In the genomic region with DNA sequence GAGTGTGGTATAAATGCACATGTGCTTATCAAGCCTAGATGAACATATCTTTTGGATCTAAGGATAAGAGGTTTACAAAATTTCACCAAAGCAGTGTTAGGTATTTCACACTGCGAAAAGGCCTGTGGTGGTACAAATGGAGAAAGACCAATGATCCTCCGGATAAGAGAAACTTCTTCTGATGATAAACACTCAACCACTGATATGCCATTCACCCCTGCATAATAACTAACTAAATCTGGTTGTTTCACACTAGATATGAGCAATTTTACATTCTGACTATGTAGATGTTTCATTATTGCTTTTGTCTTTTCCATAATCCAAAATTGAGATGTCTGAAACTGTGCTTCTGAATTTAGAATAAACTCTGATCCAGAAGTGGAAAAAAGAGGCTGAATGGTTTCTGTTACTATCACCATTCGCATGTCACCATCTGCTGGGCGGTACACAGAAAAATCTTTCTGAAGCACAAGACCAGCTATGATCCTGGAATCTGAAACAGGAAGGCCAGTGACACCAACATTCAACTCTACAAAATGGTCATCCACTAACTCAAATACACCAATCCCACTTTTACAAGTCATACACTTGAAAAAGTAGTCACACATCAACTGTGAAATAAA, we compare ENCODE assay signal across 8 cellular contexts. TPM values are rescaled to one million over a fixed set of nuclear protein-coding genes. Genes with fewer than 3 reads are reported as not detected.
DNase-seq lines count a peak whose midpoint lies in the region; ATAC-seq and TF ChIP-seq lines count a peak whose summit lies in the region.

No MANE protein-coding gene starts in this region.

- H3K4me3 ChIP-seq in left ventricle myocardium inferior (peak overlapping the region; percentile 86), skin epidermis (peak overlapping the region in 4 of 7 experiments; percentile 72 to 89 (median 81))

- H3K27ac ChIP-seq in H9 (ENCODE audit: insufficient read length, low read depth, low read length), result no peak overlapping the region
- H3K27ac ChIP-seq in left ventricle myocardium inferior (replicated peaks), result peak overlapping the region; percentile 92
- H3K27ac ChIP-seq in skin epidermis, result peak overlapping the region in 4 of 21 experiments; percentile 84 to 93 (median 92)

- no peaks in the 10 kb centered on the region for H3K79me1 ChIP-seq in H9 (ENCODE audit: insufficient read depth, low read depth, low read length, poor library complexity, severe bottlenecking)

- no peak overlapping the region for H3K27ac Mint-ChIP-seq in H9
- H3K27ac Mint-ChIP-seq in activated naive CD8-positive, alpha-beta T cell treated with anti-CD3 and anti-CD28 coated beads, Interleukin-2, amount 10 ng/mL, durations not matched to agents 7 days and 5 days, result no peak overlapping the region

- H3K27me3 ChIP-seq in H9 (ENCODE audit: insufficient read depth, low read length) (no peaks in the 10 kb centered on the region), left ventricle myocardium inferior (ENCODE audit: low read depth) (no peaks in the 10 kb centered on the region)

- no peak overlapping the region for H4K8ac ChIP-seq in H9 (replicated peaks; ENCODE audit: insufficient read length, low read depth, low read length)

- H3K18ac ChIP-seq in H9 (ENCODE audit: insufficient read length, low read depth, low read length), result no peak overlapping the region

- WGBS in H9 (ENCODE audit: extremely low coverage, insufficient read length, low lambda C conversion rate), result no CpG with 5 or more reads among the region's 4 CpGs

- POLR2A ChIA-PET in activated naive CD8-positive, alpha-beta T cell treated with anti-CD3 and anti-CD28 coated beads, Interleukin-2, amount 10 ng/mL, durations not matched to agents 7 days and 5 days (lab: Charles Lee), result interaction anchor here (2.5 kb wide), 2 partner anchors 213 to 263 kb away, joined by 13 to 14 read pairs; a partner anchor contains a TSS

- peaks cover 4% of the 10 kb centered on the region; the same call in 1 of the 2 replicates for H3K4me1 ChIP-seq in H9 (ENCODE audit: insufficient read depth, low read length)
- H3K4me1 ChIP-seq in left ventricle myocardium inferior, result peaks cover 55% of the 10 kb centered on the region

- no peak overlapping the region for H3K56ac ChIP-seq in H9 (ENCODE audit: insufficient read length, low read depth, low read length)

- H3K4ac ChIP-seq in H9 (ENCODE audit: low read depth, low read length), result no peak overlapping the region

- H3T11ph ChIP-seq in H9 (ENCODE audit: low read length), result no peak overlapping the region

- no peak overlapping the region for H2BK15ac ChIP-seq in H9 (ENCODE audit: low read depth, low read length)

- H3K4me1 Mint-ChIP-seq in H9, result peaks cover 15 to 19% of the 10 kb centered on the region in 2 experiments
- H3K4me1 Mint-ChIP-seq in activated naive CD8-positive, alpha-beta T cell treated with anti-CD3 and anti-CD28 coated beads, Interleukin-2, amount 10 ng/mL, durations not matched to agents 7 days and 5 days, result peaks cover 14% of the 10 kb centered on the region

- no peak overlapping the region for H2AFZ ChIP-seq in H9 (ENCODE audit: low read length)

- peaks cover 3% of the 10 kb centered on the region for H3K23me2 ChIP-seq in H9 (ENCODE audit: insufficient read length, low read depth, low read length, poor library complexity, severe bottlenecking)

- peaks cover 4% of the 10 kb centered on the region; the same call in 1 of the 2 replicates for H3K79me2 ChIP-seq in H9 (ENCODE audit: insufficient read depth, low read length)

- TF ChIP-seq CTCF in H9 (conservative IDR thresholded peaks at IDR 0.05) (peak; percentile 32; the same call in 2 of the 3 replicates), left ventricle myocardium inferior (IDR thresholded peaks at IDR 0.05; ENCODE audit: borderline replicate concordance) (peak; percentile 44)

- H4K20me1 ChIP-seq in H9 (ENCODE audit: control insufficient read depth, insufficient read depth, insufficient read length), result no peaks in the 10 kb centered on the region

- no peak overlapping the region for H2BK12ac ChIP-seq in H9 (ENCODE audit: insufficient read length, low read depth, low read length)

- H3K14ac ChIP-seq in H9 (ENCODE audit: insufficient read depth, low read length), result no peak overlapping the region

- intact Hi-C loops in left ventricle myocardium inferior (cut with micrococcal nuclease), result loop anchor here (10.0 kb wide), 1 partner anchor 262 kb away; a partner anchor contains a TSS

- no peak for ATAC-seq in activated naive CD8-positive, alpha-beta T cell treated with anti-CD3 and anti-CD28 coated beads, Interleukin-2, amount 10 ng/mL, durations not matched to agents 7 days and 5 days (ENCODE audit: low read depth)
- ATAC-seq in GM21515 (IDR thresholded peaks at IDR 0.05; ENCODE audit: unreplicated experiment), result no peak

- H2AK5ac ChIP-seq in H9 (ENCODE audit: insufficient read length, low read length), result no peak overlapping the region

- H2BK5ac ChIP-seq in H9 (ENCODE audit: insufficient read length, low read length), result no peak overlapping the region

- no peaks in the 10 kb centered on the region; a peak in 1 of 7 replicates for H3K36me3 Mint-ChIP-seq in H9 (ENCODE audit: insufficient read depth in 1 of 3, low read depth in 3 of 3)
- H3K36me3 Mint-ChIP-seq in activated naive CD8-positive, alpha-beta T cell treated with anti-CD3 and anti-CD28 coated beads, Interleukin-2, amount 10 ng/mL, durations not matched to agents 7 days and 5 days, result peaks cover 1% of the 10 kb centered on the region

- H4K5ac ChIP-seq in H9 (ENCODE audit: insufficient read length, low read depth, low read length), result no peak overlapping the region

- H3K9me3 ChIP-seq in H9 (ENCODE audit: control insufficient read depth, low read depth, low read length), result no peaks in the 10 kb centered on the region
- no peaks in the 10 kb centered on the region for H3K9me3 ChIP-seq in left ventricle myocardium inferior (replicated peaks)

- no peak overlapping the region for H2BK120ac ChIP-seq in H9 (ENCODE audit: low read depth, low read length, poor library complexity, severe bottlenecking)

- peak; percentile 32 for DNase-seq in NCI-H510A treated with DMSO at 0.1 percent for 48 hours (lab: John Stamatoyannopoulos, UW)
- no peak for DNase-seq in NCI-H510A (lab: John Stamatoyannopoulos, UW)
- DNase-seq in H9, result no peak
- DNase-seq in NCI-H446 treated with DMSO at 0.1 percent for 48 hours (lab: John Stamatoyannopoulos, UW), result peak; percentile 43
- DNase-seq in activated naive CD8-positive, alpha-beta T cell treated with anti-CD3 and anti-CD28 coated beads, Interleukin-2, amount 10 ng/mL, durations not matched to agents 7 days and 5 days, result no peak
- DNase-seq in left ventricle myocardium inferior, result no peak

- no peaks in the 10 kb centered on the region for H3K9me3 Mint-ChIP-seq in H9
- H3K9me3 Mint-ChIP-seq in activated naive CD8-positive, alpha-beta T cell treated with anti-CD3 and anti-CD28 coated beads, Interleukin-2, amount 10 ng/mL, durations not matched to agents 7 days and 5 days, result no peaks in the 10 kb centered on the region

- H3K23ac ChIP-seq in H9 (ENCODE audit: insufficient read length, low read depth, low read length), result no peak overlapping the region

- no peaks in the 10 kb centered on the region for H3K27me3 Mint-ChIP-seq in H9 (ENCODE audit: low read depth)
- no peaks in the 10 kb centered on the region for H3K27me3 Mint-ChIP-seq in activated naive CD8-positive, alpha-beta T cell treated with anti-CD3 and anti-CD28 coated beads, Interleukin-2, amount 10 ng/mL, durations not matched to agents 7 days and 5 days

- H3K4me3 Mint-ChIP-seq in H9, result peak overlapping the region; percentile 94 to 95
- peak overlapping the region; percentile 93 for H3K4me3 Mint-ChIP-seq in activated naive CD8-positive, alpha-beta T cell treated with anti-CD3 and anti-CD28 coated beads, Interleukin-2, amount 10 ng/mL, durations not matched to agents 7 days and 5 days

- no peak overlapping the region for H3K9ac ChIP-seq in H9 (ENCODE audit: extremely low read depth, insufficient read length, low read length)

- no peak overlapping the region for H2BK20ac ChIP-seq in H9 (ENCODE audit: low read depth, low read length, poor library complexity, severe bottlenecking)

- H3K4me2 ChIP-seq in H9 (ENCODE audit: insufficient read depth, insufficient read length, low read length), result peak overlapping the region; percentile 60

- H3K36me3 ChIP-seq in left ventricle myocardium inferior, result no peaks in the 10 kb centered on the region

- H4K91ac ChIP-seq in H9 (ENCODE audit: insufficient read length, low read depth, low read length), result no peak overlapping the region

RNA-seq across cellular contexts. Expression of a gene that starts 1.3 kb away (rescaled TPM):
- total RNA-seq in H9 (2021), result 6.6 and 6.9 TPM in 2 replicates
- 1 to 10 TPM; 5.8 to 7.1 TPM for total RNA-seq in activated naive CD8-positive, alpha-beta T cell treated with anti-CD3 and anti-CD28 coated beads, Interleukin-2, amount 10 ng/mL, durations not matched to agents 7 days and 5 days
- total RNA-seq in left ventricle myocardium inferior, result 8.8 TPM

Comparison
In these comparisons a context has a peak if more than half of its experiments do, and no peak if none do; other contexts are left out.
1. DNase-seq: peak in NCI-H510A treated with DMSO at 0.1 percent for 48 hours (single experiment) and NCI-H446 treated with DMSO at 0.1 percent for 48 hours (single experiment); none in NCI-H510A (single experiment), H9 (single experiment), activated naive CD8-positive, alpha-beta T cell treated with anti-CD3 and anti-CD28 coated beads, Interleukin-2, amount 10 ng/mL, durations not matched to agents 7 days and 5 days (single experiment) and left ventricle myocardium inferior (single experiment).